In genomic region chr1:36223373-36223995, GRCh38 we compare ENCODE assay signal across 8 cellular contexts. TPM values are rescaled to one million over a fixed set of nuclear protein-coding genes. Genes with fewer than 3 reads are reported as not detected.
DNase-seq lines count a peak whose midpoint lies in the region; ATAC-seq and TF ChIP-seq lines count a peak whose summit lies in the region.

No MANE protein-coding gene starts in this region.

- H3K27me3 Mint-ChIP-seq in T-helper 2 cell treated with Interferon-gamma antibody and Interleukin-4, amounts not matched to agents 5 μg/mL and 100 μg/mL, for 36 hours (ENCODE audit: low read depth): no peaks in the 10 kb centered on the region

- ATAC-seq in GM19397 (IDR thresholded peaks at IDR 0.05; ENCODE audit: unreplicated experiment) (peak; percentile 14), HG03520 (IDR thresholded peaks at IDR 0.05; ENCODE audit: unreplicated experiment) (peak; percentile 16), HG03457 (IDR thresholded peaks at IDR 0.05; ENCODE audit: unreplicated experiment) (no peak)

- peak overlapping the region; percentile 53 to 99 (median 89) for H3K4me3 ChIP-seq in dorsolateral prefrontal cortex

- peak overlapping the region; percentile 100 for H3K27ac Mint-ChIP-seq in T-helper 2 cell treated with Interferon-gamma antibody and Interleukin-4, amounts not matched to agents 5 μg/mL and 100 μg/mL, for 36 hours

- intact Hi-C loops in dorsolateral prefrontal cortex (cut with DNase I): loop anchor here (5.0 to 10.0 kb wide), 3 partner anchors 36 to 161 kb away; partner anchors contain the start of gene STK40 (in 2 of the 2)

- H3K4me1 Mint-ChIP-seq in T-helper 2 cell treated with Interferon-gamma antibody and Interleukin-4, amounts not matched to agents 5 μg/mL and 100 μg/mL, for 36 hours (ENCODE audit: low read depth): peaks cover 25% of the 10 kb centered on the region

- H3K4me3 Mint-ChIP-seq in T-helper 2 cell treated with Interferon-gamma antibody and Interleukin-4, amounts not matched to agents 5 μg/mL and 100 μg/mL, for 36 hours: peak overlapping the region; percentile 93

- H3K9me3 Mint-ChIP-seq in T-helper 2 cell treated with Interferon-gamma antibody and Interleukin-4, amounts not matched to agents 5 μg/mL and 100 μg/mL, for 36 hours: no peaks in the 10 kb centered on the region

- peaks cover 26% of the 10 kb centered on the region for H3K36me3 Mint-ChIP-seq in T-helper 2 cell treated with Interferon-gamma antibody and Interleukin-4, amounts not matched to agents 5 μg/mL and 100 μg/mL, for 36 hours (ENCODE audit: low read depth)

- H3K27me3 ChIP-seq in dorsolateral prefrontal cortex: no peaks in the 10 kb centered on the region

- peak overlapping the region; percentile 52 to 99 (median 96) for H3K27ac ChIP-seq in dorsolateral prefrontal cortex
- peak overlapping the region; percentile 93 for H3K27ac ChIP-seq in temporal lobe (ENCODE audit: low read depth, low read length)

- DNase-seq in DMS79 (lab: John Stamatoyannopoulos, UW): peak; percentile 45
- DNase-seq in T-helper 2 cell treated with Interferon-gamma antibody and Interleukin-4, amounts not matched to agents 5 μg/mL and 100 μg/mL, for 36 hours (ENCODE audit: low spot score): peak; percentile 52
- DNase-seq in dorsolateral prefrontal cortex: no peak
- peak; percentile 61 for DNase-seq in midbrain (lab: John Stamatoyannopoulos, UW)

- no peak for TF ChIP-seq CTCF in dorsolateral prefrontal cortex (IDR thresholded peaks at IDR 0.05 in 54 of 56, conservative IDR thresholded peaks at IDR 0.05 in 2 of 56; ENCODE audit: low read depth in 1 of 56, partially characterized antibody in 56 of 56)

RNA-seq across cellular contexts. Expression of gene THRAP3, which starts 0.8 kb away (rescaled TPM):
- total RNA-seq in dorsolateral prefrontal cortex (10 to 100 TPM; 55.1 to 96.7 (median 78.0) TPM), temporal lobe (69.8 TPM)

Comparison
In these comparisons a context has a peak if more than half of its experiments do, and no peak if none do; other contexts are left out.
1. DNase-seq: peak in DMS79 (single experiment), T-helper 2 cell treated with Interferon-gamma antibody and Interleukin-4, amounts not matched to agents 5 μg/mL and 100 μg/mL, for 36 hours (single experiment) and midbrain (single experiment); none in dorsolateral prefrontal cortex (0 of 10).